In genomic region chr7:87003872-87004798, GRCh38 we compare ENCODE assay signal across 1 cellular context.
TF ChIP-seq lines count a peak whose summit lies in the region.

No MANE protein-coding gene starts in this region.

TF ChIP-seq in K562, 482 proteins besides CTCF, POLR2A, EP300 and RAD21 (continued from another document and continues in another):
- TF ChIP-seq THRAP3 (IDR thresholded peaks at IDR 0.05; ENCODE audit: borderline replicate concordance) (no peak), CCNT2 (IDR thresholded peaks at IDR 0.05; ENCODE audit: borderline replicate concordance, extremely low read depth, insufficient read length, low read depth, low read length) (peak; percentile 19), E2F8 (IDR thresholded peaks at IDR 0.05; ENCODE audit: low read depth, partially characterized antibody) (no peak), NR1H2 (CRISPR knock-in tag; IDR thresholded peaks at IDR 0.05) (no peak), ERF (CRISPR knock-in tag; IDR thresholded peaks at IDR 0.05) (no peak), MNT (conservative IDR thresholded peaks at IDR 0.05) (peak; percentile 70 to 86), ELF2 (CRISPR knock-in tag; IDR thresholded peaks at IDR 0.05) (no peak), MAFF (IDR thresholded peaks at IDR 0.05; ENCODE audit: low read length) (no peak), ZNF644 (tag; IDR thresholded peaks at IDR 0.05; ENCODE audit: low read depth) (no peak; the same call in 1 of the 2 replicates), NCOR1 (IDR thresholded peaks at IDR 0.05) (peak; percentile 65), ZNF609 (CRISPR knock-in tag; IDR thresholded peaks at IDR 0.05; ENCODE audit: borderline replicate concordance) (0 out of 2 replicates have a peak, but pooled peaks have one; percentile 48), CAMTA2 (CRISPR knock-in tag; conservative IDR thresholded peaks at IDR 0.05) (no peak), ARNT (IDR thresholded peaks at IDR 0.05) (peak in 1 of 2 experiments; percentile 58; a peak in 1 of 4 replicates), MXI1 (IDR thresholded peaks at IDR 0.05; ENCODE audit: low read depth, low read length) (no peak), ZNF561 (CRISPR knock-in tag; conservative IDR thresholded peaks at IDR 0.05) (no peak), HBP1 (CRISPR knock-in tag; IDR thresholded peaks at IDR 0.05) (0 out of 2 replicates have a peak, but pooled peaks have one; percentile 37), ZNF384 (IDR thresholded peaks at IDR 0.05; ENCODE audit: low read depth, low read length) (peak; percentile 96), BCOR (IDR thresholded peaks at IDR 0.05) (no peak), TFE3 (CRISPR knock-in tag; IDR thresholded peaks at IDR 0.05) (peak; percentile 24), DDX20 (tag; IDR thresholded peaks at IDR 0.05; ENCODE audit: low read depth) (no peak), TRIM28 (IDR thresholded peaks at IDR 0.05) (no peak), ZNF398 (CRISPR knock-in tag; IDR thresholded peaks at IDR 0.05) (no peak), POLR2G (IDR thresholded peaks at IDR 0.05; ENCODE audit: low read depth, low read length) (no peak), BACH1 (tag; IDR thresholded peaks at IDR 0.05) (no peak), VEZF1 (CRISPR knock-in tag; IDR thresholded peaks at IDR 0.05) (peak; percentile 52), PYGO2 (tag; IDR thresholded peaks at IDR 0.05) (no peak), SIRT6 (IDR thresholded peaks at IDR 0.05; ENCODE audit: low read depth, low read length) (no peak), SRSF3 (IDR thresholded peaks at IDR 0.05; ENCODE audit: insufficient read depth, low read length) (no peak), CBFA2T2 (conservative IDR thresholded peaks at IDR 0.05) (peak; percentile 60), FOXP4 (CRISPR knock-in tag; IDR thresholded peaks at IDR 0.05; ENCODE audit: borderline replicate concordance) (no peak), LEF1 (IDR thresholded peaks at IDR 0.05) (peak; percentile 58), BRCA1 (IDR thresholded peaks at IDR 0.05) (no peak), BRCA1 (CRISPR knock-in tag; IDR thresholded peaks at IDR 0.05) (no peak), ZNF436 (CRISPR knock-in tag; IDR thresholded peaks at IDR 0.05) (no peak)
- TF ChIP-seq, protein P1, sequence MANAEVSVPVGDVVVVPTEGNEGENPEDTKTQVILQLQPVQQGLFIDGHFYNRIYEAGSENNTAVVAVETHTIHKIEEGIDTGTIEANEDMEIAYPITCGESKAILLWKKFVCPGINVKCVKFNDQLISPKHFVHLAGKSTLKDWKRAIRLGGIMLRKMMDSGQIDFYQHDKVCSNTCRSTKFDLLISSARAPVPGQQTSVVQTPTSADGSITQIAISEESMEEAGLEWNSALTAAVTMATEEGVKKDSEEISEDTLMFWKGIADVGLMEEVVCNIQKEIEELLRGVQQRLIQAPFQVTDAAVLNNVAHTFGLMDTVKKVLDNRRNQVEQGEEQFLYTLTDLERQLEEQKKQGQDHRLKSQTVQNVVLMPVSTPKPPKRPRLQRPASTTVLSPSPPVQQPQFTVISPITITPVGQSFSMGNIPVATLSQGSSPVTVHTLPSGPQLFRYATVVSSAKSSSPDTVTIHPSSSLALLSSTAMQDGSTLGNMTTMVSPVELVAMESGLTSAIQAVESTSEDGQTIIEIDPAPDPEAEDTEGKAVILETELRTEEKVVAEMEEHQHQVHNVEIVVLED (CRISPR knock-in tag; IDR thresholded peaks at IDR 0.05), result 0 out of 2 replicates have a peak, but pooled peaks have one; percentile 16
- TF ChIP-seq, protein P2, sequence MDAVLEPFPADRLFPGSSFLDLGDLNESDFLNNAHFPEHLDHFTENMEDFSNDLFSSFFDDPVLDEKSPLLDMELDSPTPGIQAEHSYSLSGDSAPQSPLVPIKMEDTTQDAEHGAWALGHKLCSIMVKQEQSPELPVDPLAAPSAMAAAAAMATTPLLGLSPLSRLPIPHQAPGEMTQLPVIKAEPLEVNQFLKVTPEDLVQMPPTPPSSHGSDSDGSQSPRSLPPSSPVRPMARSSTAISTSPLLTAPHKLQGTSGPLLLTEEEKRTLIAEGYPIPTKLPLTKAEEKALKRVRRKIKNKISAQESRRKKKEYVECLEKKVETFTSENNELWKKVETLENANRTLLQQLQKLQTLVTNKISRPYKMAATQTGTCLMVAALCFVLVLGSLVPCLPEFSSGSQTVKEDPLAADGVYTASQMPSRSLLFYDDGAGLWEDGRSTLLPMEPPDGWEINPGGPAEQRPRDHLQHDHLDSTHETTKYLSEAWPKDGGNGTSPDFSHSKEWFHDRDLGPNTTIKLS (IDR thresholded peaks at IDR 0.05; ENCODE audit: borderline replicate concordance, low read depth), result no peak
- TF ChIP-seq, protein P3, sequence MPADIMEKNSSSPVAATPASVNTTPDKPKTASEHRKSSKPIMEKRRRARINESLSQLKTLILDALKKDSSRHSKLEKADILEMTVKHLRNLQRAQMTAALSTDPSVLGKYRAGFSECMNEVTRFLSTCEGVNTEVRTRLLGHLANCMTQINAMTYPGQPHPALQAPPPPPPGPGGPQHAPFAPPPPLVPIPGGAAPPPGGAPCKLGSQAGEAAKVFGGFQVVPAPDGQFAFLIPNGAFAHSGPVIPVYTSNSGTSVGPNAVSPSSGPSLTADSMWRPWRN (IDR thresholded peaks at IDR 0.05; ENCODE audit: low read depth), result no peak
